In the genomic region with DNA sequence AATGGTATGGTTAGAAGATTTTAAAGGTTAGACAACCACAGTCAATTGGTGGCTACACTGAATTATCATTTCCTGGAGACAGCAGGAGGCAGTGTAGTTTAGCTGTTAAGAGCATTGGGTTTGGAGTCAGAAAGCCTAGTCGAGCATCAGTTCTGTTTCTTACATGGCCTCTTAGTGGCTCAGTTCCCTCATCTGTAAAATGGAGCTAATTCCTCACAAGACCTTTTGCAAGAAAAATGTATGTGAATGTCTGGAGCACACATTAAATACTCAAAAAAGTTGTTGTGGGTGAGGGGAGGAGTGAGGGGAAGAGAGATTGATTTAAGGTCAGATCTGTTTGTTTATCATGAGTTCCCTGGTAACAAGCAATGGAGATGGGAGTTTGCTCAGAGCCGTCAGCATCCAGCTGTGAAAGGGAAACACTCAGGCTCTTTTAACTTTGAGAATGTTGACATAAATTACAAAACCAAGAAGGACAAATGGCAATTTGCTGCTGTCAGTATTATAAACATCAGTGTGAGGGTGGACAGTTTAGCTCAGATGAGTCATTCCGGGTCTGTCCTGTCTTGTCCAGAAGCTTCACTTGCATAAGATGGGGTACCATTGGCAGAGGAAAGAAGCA, we compare ENCODE assay signal across 8 cellular contexts.
DNase-seq lines count a peak whose midpoint lies in the region; TF ChIP-seq lines count a peak whose summit lies in the region.

No MANE protein-coding gene starts in this region.

- H3K27me3 Mint-ChIP-seq in brain = no peaks in the 10 kb centered on the region

- H3K9ac ChIP-seq in mesenchymal stem cell (ENCODE audit: low read length) = peak overlapping the region; percentile 72

- H3K36me3 Mint-ChIP-seq in brain = no peaks in the 10 kb centered on the region

- H2BK120ac ChIP-seq in mesenchymal stem cell (ENCODE audit: low read depth, low read length) = peak overlapping the region; percentile 82

- no peak overlapping the region for H2BK15ac ChIP-seq in mesenchymal stem cell (ENCODE audit: low read depth, poor library complexity, severe bottlenecking)

- H2BK12ac ChIP-seq in mesenchymal stem cell (ENCODE audit: low read length in 2 of 2) = peak overlapping the region; percentile 92 to 97

- H3K27ac ChIP-seq in mesenchymal stem cell (ENCODE audit: low read length, poor library complexity, severe bottlenecking) = peak overlapping the region; percentile 91

- 0% methylated on average over 3 of the region's 3 CpGs for WGBS in mesenchymal stem cell

- peaks cover 1% of the 10 kb centered on the region for H3K79me1 ChIP-seq in mesenchymal stem cell (replicated peaks; ENCODE audit: low read length, poor library complexity, severe bottlenecking)

- DNase-seq in DMS53 (lab: John Stamatoyannopoulos, UW) (peak; percentile 91), LNCaP clone FGC (ENCODE audit: low read depth) (no peak), mesenchymal stem cell (peak; percentile 99), nucleus accumbens (lab: John Stamatoyannopoulos, UW) (no peak), BE2C (no peak), mesenteric fat pad (ENCODE audit: low spot score) (no peak)
- no peak for DNase-seq in NK-92 treated with Interleukin-12 subunit alpha and Interleukin-12 subunit beta, amount 100 ng/mL, for 24 hours (lab: John Stamatoyannopoulos, UW)

- no peak overlapping the region for H4K91ac ChIP-seq in mesenchymal stem cell (ENCODE audit: low read length)

- no peaks in the 10 kb centered on the region for H3K36me3 ChIP-seq in mesenchymal stem cell (ENCODE audit: control insufficient read depth in 1 of 2, insufficient read depth in 2 of 2, low read depth in 1 of 2, low read length in 2 of 2)
- no peaks in the 10 kb centered on the region for H3K36me3 ChIP-seq in BE2C

- H4K8ac ChIP-seq in mesenchymal stem cell (ENCODE audit: low read length) = no peak overlapping the region

- peak; percentile 29; the same call in 1 of the 2 replicates for TF ChIP-seq CTCF in LNCaP clone FGC (IDR thresholded peaks at IDR 0.05; ENCODE audit: control insufficient read depth, extremely low read depth, insufficient read depth)
- TF ChIP-seq CTCF in brain (conservative IDR thresholded peaks at IDR 0.05) = no peak
- TF ChIP-seq CTCF in BE2C (IDR thresholded peaks at IDR 0.05; ENCODE audit: low read depth, low read length) = no peak

- H3K4me3 ChIP-seq in LNCaP clone FGC (ENCODE audit: low read depth, low read length) (no peak overlapping the region), mesenchymal stem cell (ENCODE audit: insufficient read depth in 1 of 2, low read depth in 1 of 2, low read length in 2 of 2) (peak overlapping the region in 1 of 2 experiments; percentile 59), BE2C (ENCODE audit: low read depth, low read length) (no peak overlapping the region)

- no peaks in the 10 kb centered on the region for H3K27me3 ChIP-seq in mesenchymal stem cell (ENCODE audit: control insufficient read depth in 1 of 2, insufficient read depth in 1 of 2, low read length in 2 of 2)
- H3K27me3 ChIP-seq in BE2C = no peaks in the 10 kb centered on the region

- H3K4me3 Mint-ChIP-seq in brain = peak overlapping the region in 1 of 5 experiments; percentile 68

- H2AFZ ChIP-seq in mesenchymal stem cell (ENCODE audit: low read depth, low read length) = no peak overlapping the region

- H3K4ac ChIP-seq in mesenchymal stem cell (ENCODE audit: low read depth in 1 of 2, low read length in 2 of 2) = peak overlapping the region in 1 of 2 experiments; percentile 96

- no peaks in the 10 kb centered on the region for H3K9me3 Mint-ChIP-seq in brain

- H3K4me2 ChIP-seq in mesenchymal stem cell (ENCODE audit: low read length, poor library complexity, severe bottlenecking) = no peak overlapping the region

- H2AK5ac ChIP-seq in mesenchymal stem cell (ENCODE audit: low read length, severe bottlenecking) = peak overlapping the region; percentile 92

- H3K4me1 ChIP-seq in mesenchymal stem cell (ENCODE audit: control insufficient read depth, insufficient read depth, low read depth, low read length) (peaks cover 15% of the 10 kb centered on the region), BE2C (peaks cover 34% of the 10 kb centered on the region)

- H3K23ac ChIP-seq in mesenchymal stem cell (ENCODE audit: low read length in 2 of 2) = no peak overlapping the region

- no peak overlapping the region for H3K14ac ChIP-seq in mesenchymal stem cell (ENCODE audit: low read length in 2 of 2)

- no peaks in the 10 kb centered on the region for H3K9me3 ChIP-seq in mesenchymal stem cell (ENCODE audit: control insufficient read depth, low read length)
- no peaks in the 10 kb centered on the region for H3K9me3 ChIP-seq in BE2C

- H3K4me1 Mint-ChIP-seq in brain = peaks cover 47% of the 10 kb centered on the region

- peak overlapping the region in 3 of 5 experiments; percentile 76 to 87 (median 77) for H3K27ac Mint-ChIP-seq in brain

- peak overlapping the region; percentile 88 for H2BK5ac ChIP-seq in mesenchymal stem cell (ENCODE audit: low read depth, low read length, poor library complexity, severe bottlenecking)

- peak overlapping the region; percentile 71 to 85 for H3K18ac ChIP-seq in mesenchymal stem cell (ENCODE audit: low read depth in 1 of 2, low read length in 2 of 2)

Comparison
In these comparisons a context has a peak if more than half of its experiments do, and no peak if none do; other contexts are left out.
1. DNase-seq: peak in DMS53 (single experiment) and mesenchymal stem cell (single experiment); none in LNCaP clone FGC (single experiment), NK-92 treated with Interleukin-12 subunit alpha and Interleukin-12 subunit beta, amount 100 ng/mL, for 24 hours (single experiment), nucleus accumbens (0 of 56), BE2C (single experiment) and mesenteric fat pad (single experiment).